In the genomic region with DNA sequence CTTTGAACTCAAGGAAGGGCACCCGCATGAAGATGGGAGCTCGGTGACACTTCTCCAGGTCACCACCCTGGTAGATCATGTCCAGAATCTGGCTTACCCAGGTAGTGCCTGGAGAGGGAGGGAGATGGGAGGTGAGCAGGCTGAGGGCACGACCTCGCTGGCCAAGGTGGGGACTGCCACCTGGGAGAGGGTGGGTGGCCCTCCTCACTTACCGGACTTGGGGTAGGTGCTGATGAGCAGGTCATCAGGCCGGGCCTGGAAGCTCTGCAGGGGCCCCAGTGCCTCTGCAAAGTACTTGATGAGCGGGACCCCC, we compare ENCODE assay signal across 3 cellular contexts. TPM values are rescaled to one million over a fixed set of nuclear protein-coding genes. Genes with fewer than 3 reads are reported as not detected.
"Had no signal": no experiment of that assay in that cellular context is flagged by ENCODE, and none has a peak within 500 bp of the region (broad histone marks: within the 10 kb centered on the region; RNA-seq: fewer than 3 reads in every experiment).

No MANE protein-coding gene starts in this region.

RNA-seq across cellular contexts. Expression of a gene that starts 11.6 kb away (rescaled TPM):
- total RNA-seq: activated B cell treated with CpG ODN at 0.5 μM for 24 hours had no signal

RNA-seq across cellular contexts. Expression of a gene that starts 29.4 kb away (rescaled TPM):
- total RNA-seq: Right ventricle myocardium superior had no signal
- polyA plus RNA-seq: aorta had no signal
